In the genomic region with DNA sequence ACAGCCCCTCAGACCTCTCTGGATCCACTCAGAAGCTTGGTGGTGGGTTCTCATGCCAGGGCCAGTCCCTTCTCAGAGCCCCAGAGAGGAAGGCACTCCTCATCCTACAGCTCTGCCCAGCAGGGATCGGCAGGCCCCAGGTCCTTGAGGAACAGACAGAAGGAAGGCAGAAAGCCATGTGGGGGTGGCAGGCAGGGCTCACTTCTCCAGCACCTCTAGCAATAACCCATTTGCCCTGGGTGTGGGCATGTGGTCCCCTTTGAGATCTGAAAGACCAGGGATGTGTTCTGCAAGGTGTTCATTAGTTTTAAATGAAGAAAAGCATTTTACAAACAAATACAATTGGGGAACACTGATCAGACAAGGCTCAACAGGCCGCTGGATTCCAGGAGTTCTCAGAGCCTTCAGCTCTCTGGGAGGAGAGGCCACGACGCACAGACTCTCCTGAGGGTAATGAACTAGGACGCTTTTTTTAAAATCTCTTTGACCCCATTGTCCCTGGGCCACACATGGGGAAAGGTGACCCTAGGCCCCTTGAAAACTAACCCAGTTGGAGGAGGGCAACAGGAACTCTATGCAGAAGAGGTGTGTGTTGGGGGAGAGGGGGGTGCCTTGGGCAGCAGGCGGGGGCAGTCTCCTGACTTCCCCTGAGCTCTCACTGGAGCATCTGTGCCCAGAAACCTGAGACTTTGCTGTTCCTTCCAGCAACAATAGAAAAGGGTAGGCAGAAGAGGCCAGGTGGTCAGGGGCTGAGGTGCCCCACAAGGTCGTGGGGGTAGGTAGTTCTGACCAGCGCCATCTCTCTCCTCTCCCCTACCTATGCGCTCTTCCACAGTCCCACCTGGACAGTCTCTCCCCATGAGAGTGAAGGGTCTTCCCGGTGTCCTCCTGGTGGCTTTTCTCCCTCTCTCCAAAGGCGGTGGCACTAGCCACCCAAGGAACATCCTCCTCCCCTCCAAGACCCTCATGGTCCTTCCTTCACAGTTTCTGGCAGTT, we compare ENCODE assay signal across 22 cellular contexts. TPM values are rescaled to one million over a fixed set of nuclear protein-coding genes. Genes with fewer than 3 reads are reported as not detected.
A peak's percentile ranks its signal among the peaks of the same experiment; 100 is the strongest.
DNase-seq lines count a peak whose midpoint lies in the region; ATAC-seq and TF ChIP-seq lines count a peak whose summit lies in the region.
"Had no signal": no experiment of that assay in that cellular context is flagged by ENCODE, and none has a peak within 500 bp of the region (broad histone marks: within the 10 kb centered on the region; RNA-seq: fewer than 3 reads in every experiment).

No MANE protein-coding gene starts in this region.

- no peak for ATAC-seq in HG02852 (IDR thresholded peaks at IDR 0.05; ENCODE audit: unreplicated experiment)

- no peaks in the 10 kb centered on the region for H3K9me3 Mint-ChIP-seq in activated CD4-positive, alpha-beta memory T cell treated with anti-CD3 and anti-CD28 coated beads for 36 hours
- H3K9me3 Mint-ChIP-seq in activated CD4-positive, alpha-beta memory T cell treated with anti-CD3 and anti-CD28 coated beads, Interleukin-2, amount 10 ng/mL, durations not matched to agents 7 days and 5 days = no peaks in the 10 kb centered on the region
- no peaks in the 10 kb centered on the region for H3K9me3 Mint-ChIP-seq in nephron
- H3K9me3 Mint-ChIP-seq: activated T-helper 2 cell treated with anti-CD3 and anti-CD28 coated beads, Interferon-gamma antibody, Interleukin-2, Interleukin-4, amounts not matched to agents 10 μg/mL and 5 μg/mL and 100 μg/mL, durations not matched to agents 14 hours and 24 hours and 36 hours; T-helper 2 cell treated with Interferon-gamma antibody and Interleukin-4, amounts not matched to agents 5 μg/mL and 100 μg/mL, for 36 hours had no signal

- CTCF ChIA-PET in activated CD4-positive, alpha-beta memory T cell treated with anti-CD3 and anti-CD28 coated beads for 36 hours (lab: Charles Lee) = interaction anchor here (0.6 kb wide), 1 partner anchor 228 kb away, joined by 4 read pairs; no protein-coding TSS in a partner anchor
- CTCF ChIA-PET in activated CD4-positive, alpha-beta memory T cell treated with anti-CD3 and anti-CD28 coated beads, Interleukin-2, amount 10 ng/mL, durations not matched to agents 7 days and 5 days (lab: Charles Lee) = no interaction called here

- no peaks in the 10 kb centered on the region for H3K36me3 ChIP-seq in stomach

- H3K4me3 ChIP-seq in coronary artery (no peak overlapping the region), stomach (no peak overlapping the region)
- H3K4me3 ChIP-seq: skin epidermis had no signal

- no peak for DNase-seq in activated CD4-positive, alpha-beta memory T cell treated with anti-CD3 and anti-CD28 coated beads for 36 hours
- DNase-seq in activated CD4-positive, alpha-beta memory T cell treated with anti-CD3 and anti-CD28 coated beads, Interleukin-2, amount 10 ng/mL, durations not matched to agents 7 days and 5 days = no peak
- DNase-seq in coronary artery (ENCODE audit: low spot score) = peak; percentile 70
- DNase-seq in stomach = no peak
- no peak for DNase-seq in A172 (ENCODE audit: low spot score)
- DNase-seq in effector CD8-positive, alpha-beta T cell (lab: John Stamatoyannopoulos, UW) = no peak
- DNase-seq: activated CD4-positive, CD25-positive, alpha-beta regulatory T cell treated with anti-CD3 and anti-CD28 coated beads, Interleukin-2, amount 50 U/mL, for 72 hours; C1 segment of cervical spinal cord; DMS53; NCI-H1092 treated with DMSO at 0.1 percent for 48 hours; stimulated activated CD4-positive, alpha-beta T cell treated with anti-CD3 and anti-CD28 coated beads, Interleukin-4, amount 100 ng/mL, for 1 hour had no signal

- H3K27ac ChIP-seq in coronary artery = peak overlapping the region in 1 of 2 donors; percentile 24
- peak overlapping the region in 3 of 5 donors; percentile 2 to 99 (median 97) for H3K27ac ChIP-seq in stomach

- WGBS in stomach, 5 donors = 85 to 88% (median 86%) methylated on average over 10 to 11 of the region's 11 CpGs

- intact Hi-C loops in activated CD4-positive, alpha-beta memory T cell treated with anti-CD3 and anti-CD28 coated beads for 36 hours (cut with micrococcal nuclease) = no loop called here
- intact Hi-C loops in stomach (cut with DNase I; ENCODE audit: low total_unique reads) = no loop called here

- no peak overlapping the region for H3K4me3 Mint-ChIP-seq in activated CD4-positive, alpha-beta memory T cell treated with anti-CD3 and anti-CD28 coated beads for 36 hours
- H3K4me3 Mint-ChIP-seq in activated CD4-positive, alpha-beta memory T cell treated with anti-CD3 and anti-CD28 coated beads, Interleukin-2, amount 10 ng/mL, durations not matched to agents 7 days and 5 days = no peak overlapping the region
- H3K4me3 Mint-ChIP-seq in nephron = peak overlapping the region in 1 of 3 experiments; percentile 46

- no peak for TF ChIP-seq CTCF in coronary artery (IDR thresholded peaks at IDR 0.05)
- TF ChIP-seq CTCF in nephron (IDR thresholded peaks at IDR 0.05; ENCODE audit: unreplicated experiment in 3 of 3) = no peak
- TF ChIP-seq CTCF in stomach (IDR thresholded peaks at IDR 0.05) = no peak

- H3K4me1 Mint-ChIP-seq in activated CD4-positive, alpha-beta memory T cell treated with anti-CD3 and anti-CD28 coated beads for 36 hours (ENCODE audit: low read depth) = peaks cover 11% of the 10 kb centered on the region
- peaks cover 15% of the 10 kb centered on the region for H3K4me1 Mint-ChIP-seq in activated CD4-positive, alpha-beta memory T cell treated with anti-CD3 and anti-CD28 coated beads, Interleukin-2, amount 10 ng/mL, durations not matched to agents 7 days and 5 days
- H3K4me1 Mint-ChIP-seq in nephron = peaks cover 27% of the 10 kb centered on the region

- peak overlapping the region; percentile 29 for H3K27ac Mint-ChIP-seq in activated CD4-positive, alpha-beta memory T cell treated with anti-CD3 and anti-CD28 coated beads for 36 hours
- no peak overlapping the region for H3K27ac Mint-ChIP-seq in activated CD4-positive, alpha-beta memory T cell treated with anti-CD3 and anti-CD28 coated beads, Interleukin-2, amount 10 ng/mL, durations not matched to agents 7 days and 5 days
- H3K27ac Mint-ChIP-seq in nephron = peak overlapping the region; percentile 74 to 96 (median 74)

- H3K9me3 ChIP-seq in stomach = no peaks in the 10 kb centered on the region

- POLR2A ChIA-PET in activated CD4-positive, alpha-beta memory T cell treated with anti-CD3 and anti-CD28 coated beads for 36 hours (lab: Charles Lee) = no interaction called here
- POLR2A ChIA-PET in activated CD4-positive, alpha-beta memory T cell treated with anti-CD3 and anti-CD28 coated beads, Interleukin-2, amount 10 ng/mL, durations not matched to agents 7 days and 5 days (lab: Charles Lee) = interaction anchor here (1.1 kb wide), 1 partner anchor 49 kb away, joined by 3 read pairs; no protein-coding TSS in a partner anchor

- TF ChIP-seq EP300 in stomach (IDR thresholded peaks at IDR 0.05) = no peak

- TF ChIP-seq POLR2A in stomach (IDR thresholded peaks at IDR 0.05) = no peak

- H3K27me3 ChIP-seq in stomach = no peaks in the 10 kb centered on the region

- no peaks in the 10 kb centered on the region for H3K27me3 Mint-ChIP-seq in activated CD4-positive, alpha-beta memory T cell treated with anti-CD3 and anti-CD28 coated beads for 36 hours
- H3K27me3 Mint-ChIP-seq in activated CD4-positive, alpha-beta memory T cell treated with anti-CD3 and anti-CD28 coated beads, Interleukin-2, amount 10 ng/mL, durations not matched to agents 7 days and 5 days = no peaks in the 10 kb centered on the region
- H3K27me3 Mint-ChIP-seq in nephron (ENCODE audit: low read depth) = peaks cover 5% of the 10 kb centered on the region

- H3K36me3 Mint-ChIP-seq in activated CD4-positive, alpha-beta memory T cell treated with anti-CD3 and anti-CD28 coated beads for 36 hours = no peaks in the 10 kb centered on the region
- no peaks in the 10 kb centered on the region for H3K36me3 Mint-ChIP-seq in activated CD4-positive, alpha-beta memory T cell treated with anti-CD3 and anti-CD28 coated beads, Interleukin-2, amount 10 ng/mL, durations not matched to agents 7 days and 5 days (ENCODE audit: low read depth)
- H3K36me3 Mint-ChIP-seq in nephron (ENCODE audit: low read depth) = no peaks in the 10 kb centered on the region

- peaks cover 7 to 28% (median 20%) of the 10 kb centered on the region in 4 donors for H3K4me1 ChIP-seq in stomach

RNA-seq across cellular contexts. Expression of a gene that starts 40.8 kb away (rescaled TPM):
- total RNA-seq in activated CD4-positive, alpha-beta memory T cell treated with anti-CD3 and anti-CD28 coated beads for 36 hours = under 1 TPM; 0.12 to 0.43 TPM
- total RNA-seq in activated CD4-positive, alpha-beta memory T cell treated with anti-CD3 and anti-CD28 coated beads, Interleukin-2, amount 10 ng/mL, durations not matched to agents 7 days and 5 days = under 1 TPM; 0.05 to 0.10 TPM
- 1 to 10 TPM in 4 of 5 donors, under 1 TPM in 1; 0.29 to 8.5 (median 2.2) TPM for total RNA-seq in stomach
- polyA plus RNA-seq in stomach = 1 to 10 TPM; 1.1 to 3.4 (median 2.7) TPM
- total RNA-seq in A172 (2014; rRNA removed; shearing (Covaris generic)) = 0.10 and 0.31 TPM in 2 replicates
- total RNA-seq: activated T-helper 2 cell treated with anti-CD3 and anti-CD28 coated beads, Interferon-gamma antibody, Interleukin-2, Interleukin-4, amounts not matched to agents 10 μg/mL and 5 μg/mL and 100 μg/mL, durations not matched to agents 14 hours and 24 hours and 36 hours had no signal

RNA-seq across cellular contexts. Expression of a gene that starts 47.3 kb away (rescaled TPM):
- 10 to 100 TPM; 10.8 to 13.6 TPM for total RNA-seq in activated CD4-positive, alpha-beta memory T cell treated with anti-CD3 and anti-CD28 coated beads for 36 hours
- total RNA-seq in activated CD4-positive, alpha-beta memory T cell treated with anti-CD3 and anti-CD28 coated beads, Interleukin-2, amount 10 ng/mL, durations not matched to agents 7 days and 5 days = 10 to 100 TPM; 14.8 to 17.2 TPM
- total RNA-seq in stomach = 100 to 1,000 TPM in 1 of 5 donors, 10 to 100 TPM in 4; 18.3 to 104 (median 35.3) TPM
- polyA plus RNA-seq in stomach = 1 to 10 TPM; 5.8 to 6.5 (median 5.9) TPM
- 50.1 and 57.2 TPM in 2 replicates for total RNA-seq in A172 (2014; rRNA removed; shearing (Covaris generic))

RNA-seq across cellular contexts. Expression of a gene that starts 54.7 kb away (rescaled TPM):
- total RNA-seq in activated CD4-positive, alpha-beta memory T cell treated with anti-CD3 and anti-CD28 coated beads for 36 hours = not detected
- not detected for total RNA-seq in activated CD4-positive, alpha-beta memory T cell treated with anti-CD3 and anti-CD28 coated beads, Interleukin-2, amount 10 ng/mL, durations not matched to agents 7 days and 5 days
- total RNA-seq in stomach = not detected
- polyA plus RNA-seq in stomach = not detected
- total RNA-seq in A172 (2014; rRNA removed; shearing (Covaris generic)) = 0.31 TPM in 1 of 2 replicates, not detected in the other
- total RNA-seq: A673; activated T-helper 2 cell treated with anti-CD3 and anti-CD28 coated beads, Interferon-gamma antibody, Interleukin-2, Interleukin-4, amounts not matched to agents 10 μg/mL and 5 μg/mL and 100 μg/mL, durations not matched to agents 14 hours and 24 hours and 36 hours; cerebellum; kidney epithelial cell; LHCN-M2; osteocyte; SK-MEL-5 had no signal
